Comparison of ENCODE assay signal across 24 cellular contexts in genomic region chr17:41413353-41413752, GRCh38. TPM values are rescaled to one million over a fixed set of nuclear protein-coding genes. Genes with fewer than 3 reads are reported as not detected.
DNase-seq lines count a peak whose midpoint lies in the region; ATAC-seq, FAIRE-seq and TF ChIP-seq lines count a peak whose summit lies in the region.
"Had no signal": no experiment of that assay in that cellular context is flagged by ENCODE, and none has a peak within 500 bp of the region (broad histone marks: within the 10 kb centered on the region; RNA-seq: fewer than 3 reads in every experiment).

No MANE protein-coding gene starts in this region.

- no peak overlapping the region for H2AFZ ChIP-seq in keratinocyte (ENCODE audit: control insufficient read depth, low read length)
- H2AFZ ChIP-seq in smooth muscle cell (ENCODE audit: low read depth), result no peak overlapping the region

- no peak overlapping the region for H3K27ac Mint-ChIP-seq in activated naive CD8-positive, alpha-beta T cell treated with anti-CD3 and anti-CD28 coated beads for 36 hours
- H3K27ac Mint-ChIP-seq: activated naive CD4-positive, alpha-beta T cell treated with anti-CD3 and anti-CD28 coated beads, Interleukin-2, amount 50 U/mL, for 72 hours; naive B cell had no signal

- H3K9me1 ChIP-seq in keratinocyte (ENCODE audit: control insufficient read depth, extremely low read depth, insufficient read depth, low read length), result no peaks in the 10 kb centered on the region

- DNase-seq in AG10803 (ENCODE audit: low read depth) (peak; percentile 29), amniotic epithelial cell (ENCODE audit: low read depth) (peak; percentile 22), keratinocyte (ENCODE audit: low read depth, low spot score) (no peak), smooth muscle cell (lab: John Stamatoyannopoulos, UW; ENCODE audit: unreplicated experiment) (no peak), left cardiac atrium (no peak)
- DNase-seq in activated naive CD8-positive, alpha-beta T cell treated with anti-CD3 and anti-CD28 coated beads for 36 hours, result no peak
- DNase-seq: activated CD4-positive, CD25-positive, alpha-beta regulatory T cell treated with anti-CD3 and anti-CD28 coated beads, Interleukin-2, amount 50 U/mL, for 72 hours; Calu3; naive B cell; NCI-H2081 treated with DMSO at 0.1 percent for 48 hours; NCI-H510A treated with DMSO at 0.1 percent for 48 hours; right lobe of liver had no signal

- dilution Hi-C loops in keratinocyte (cut with MboI; ENCODE audit: extremely low pct_ligation_motif_present, low sequenced_read_pairs), result no loop called here

- no peaks in the 10 kb centered on the region for H3K79me2 ChIP-seq in keratinocyte (ENCODE audit: control insufficient read depth, insufficient read depth, low read length)
- no peaks in the 10 kb centered on the region for H3K79me2 ChIP-seq in smooth muscle cell (ENCODE audit: low read depth)

- no peaks in the 10 kb centered on the region for H4K20me1 ChIP-seq in keratinocyte (ENCODE audit: control insufficient read depth, extremely low read depth, insufficient read depth, low read length)
- H4K20me1 ChIP-seq in smooth muscle cell (ENCODE audit: low read depth), result no peaks in the 10 kb centered on the region
- H4K20me1 ChIP-seq: BLaER1 had no signal

- FAIRE-seq in keratinocyte (lab: Jason Lieb, UNC), result peak; percentile 48
- FAIRE-seq: G401.6 had no signal

- H3K9me3 ChIP-seq in HUES6 (ENCODE audit: control insufficient read depth, insufficient read depth, low read depth, low read length) (no peaks in the 10 kb centered on the region), keratinocyte (ENCODE audit: control insufficient read depth, low read depth, low read length) (no peaks in the 10 kb centered on the region), smooth muscle cell (replicated peaks; ENCODE audit: low read depth) (no peaks in the 10 kb centered on the region)
- H3K9me3 ChIP-seq: A549, BLaER1, right lobe of liver had no signal

- H3K4me3 ChIP-seq in AG10803 (ENCODE audit: low read length), result no peak overlapping the region
- 0 out of 2 replicates have a peak overlapping the region, but pooled peaks have one; percentile 1 for H3K4me3 ChIP-seq in HUES6 (ENCODE audit: low read depth, low read length)
- no peak overlapping the region for H3K4me3 ChIP-seq in keratinocyte (ENCODE audit: control insufficient read depth in 2 of 3, extremely low read depth in 1 of 3, insufficient read depth in 2 of 3, low read depth in 1 of 3, low read length in 3 of 3)
- no peak overlapping the region for H3K4me3 ChIP-seq in smooth muscle cell
- H3K4me3 ChIP-seq: A549, BLaER1, coronary artery, right lobe of liver had no signal

- H3K36me3 ChIP-seq in HUES6 (ENCODE audit: control insufficient read depth, insufficient read depth, low read length) (no peaks in the 10 kb centered on the region), keratinocyte (ENCODE audit: control insufficient read depth in 2 of 2, extremely low read depth in 1 of 2, insufficient read depth in 2 of 2, low read length in 2 of 2) (no peaks in the 10 kb centered on the region), smooth muscle cell (ENCODE audit: low read depth) (no peaks in the 10 kb centered on the region)
- H3K36me3 ChIP-seq: BLaER1, right lobe of liver had no signal

- intact Hi-C loops in left cardiac atrium (cut with DNase I), result no loop called here

- TF ChIP-seq CTCF in AG10803 (conservative IDR thresholded peaks at IDR 0.05; ENCODE audit: low read length), result no peak
- TF ChIP-seq CTCF in keratinocyte (optimal IDR thresholded peaks at IDR 0.05 in 1 of 3, IDR thresholded peaks at IDR 0.05 in 1 of 3, conservative IDR thresholded peaks at IDR 0.05 in 1 of 3; ENCODE audit: extremely low read depth in 1 of 3, insufficient read depth in 2 of 3, low read length in 3 of 3), result no peak
- TF ChIP-seq CTCF in smooth muscle cell (IDR thresholded peaks at IDR 0.05; ENCODE audit: borderline replicate concordance, insufficient read depth, poor library complexity, severe bottlenecking), result no peak

- H3K9me3 Mint-ChIP-seq in activated naive CD8-positive, alpha-beta T cell treated with anti-CD3 and anti-CD28 coated beads for 36 hours, result no peaks in the 10 kb centered on the region
- H3K9me3 Mint-ChIP-seq: activated naive CD4-positive, alpha-beta T cell treated with anti-CD3 and anti-CD28 coated beads, Interleukin-2, amount 50 U/mL, for 72 hours had no signal

- H3K27me3 Mint-ChIP-seq in activated naive CD8-positive, alpha-beta T cell treated with anti-CD3 and anti-CD28 coated beads for 36 hours, result no peaks in the 10 kb centered on the region
- H3K27me3 Mint-ChIP-seq: brain had no signal

- no peak overlapping the region for H3K4me3 Mint-ChIP-seq in activated naive CD8-positive, alpha-beta T cell treated with anti-CD3 and anti-CD28 coated beads for 36 hours
- H3K4me3 Mint-ChIP-seq: brain, naive B cell had no signal

- WGBS in smooth muscle cell (ENCODE audit: low lambda C conversion rate), result 54% methylated on average over 4 of the region's 4 CpGs

- H3K27me3 ChIP-seq in HUES6 (ENCODE audit: control insufficient read depth, insufficient read depth, low read length), result no peaks in the 10 kb centered on the region
- no peaks in the 10 kb centered on the region for H3K27me3 ChIP-seq in keratinocyte (ENCODE audit: control insufficient read depth, extremely low read depth, insufficient read depth, low read length)
- no peaks in the 10 kb centered on the region for H3K27me3 ChIP-seq in smooth muscle cell (ENCODE audit: low read depth)
- H3K27me3 ChIP-seq: BLaER1, right lobe of liver had no signal

- H3K4me2 ChIP-seq in keratinocyte (ENCODE audit: control insufficient read depth, extremely low read depth, insufficient read depth, low read depth, low read length) (no peak overlapping the region), smooth muscle cell (no peak overlapping the region)
- H3K4me2 ChIP-seq: A549, BLaER1 had no signal

- no peak overlapping the region for H3K9ac ChIP-seq in HUES6 (ENCODE audit: low read length)
- no peak overlapping the region for H3K9ac ChIP-seq in keratinocyte (ENCODE audit: control insufficient read depth, extremely low read depth, insufficient read depth, low read length)
- no peak overlapping the region for H3K9ac ChIP-seq in smooth muscle cell (ENCODE audit: low read depth)
- H3K9ac ChIP-seq: BLaER1 had no signal

- H3K4me1 ChIP-seq in HUES6 (ENCODE audit: control insufficient read depth, insufficient read depth, low read length) (peaks cover 24% of the 10 kb centered on the region), keratinocyte (ENCODE audit: control insufficient read depth, extremely low read depth, insufficient read depth, low read length) (peaks cover 13% of the 10 kb centered on the region), smooth muscle cell (ENCODE audit: low read depth) (no peaks in the 10 kb centered on the region)
- H3K4me1 ChIP-seq: A549 had no signal

- no peak for ATAC-seq in left cardiac atrium
- ATAC-seq in GM19467 (IDR thresholded peaks at IDR 0.05; ENCODE audit: unreplicated experiment), result no peak
- ATAC-seq: A549; activated naive CD4-positive, alpha-beta T cell treated with anti-CD3 and anti-CD28 coated beads, Interleukin-2, amount 50 U/mL, for 72 hours; right lobe of liver; Right ventricle myocardium inferior had no signal

- peaks cover 10% of the 10 kb centered on the region for H3K4me1 Mint-ChIP-seq in activated naive CD8-positive, alpha-beta T cell treated with anti-CD3 and anti-CD28 coated beads for 36 hours

- no peaks in the 10 kb centered on the region for H3F3A ChIP-seq in smooth muscle cell (ENCODE audit: low read depth)

- no peaks in the 10 kb centered on the region for H3K36me3 Mint-ChIP-seq in activated naive CD8-positive, alpha-beta T cell treated with anti-CD3 and anti-CD28 coated beads for 36 hours
- H3K36me3 Mint-ChIP-seq: activated naive CD4-positive, alpha-beta T cell treated with anti-CD3 and anti-CD28 coated beads, Interleukin-2, amount 50 U/mL, for 72 hours; brain; naive B cell had no signal

- H3K27ac ChIP-seq in HUES6 (ENCODE audit: low read depth, low read length), result peak overlapping the region; percentile 46; the same call in 1 of the 2 replicates
- no peak overlapping the region for H3K27ac ChIP-seq in keratinocyte (ENCODE audit: control insufficient read depth, insufficient read depth, low read length)
- no peak overlapping the region for H3K27ac ChIP-seq in smooth muscle cell (ENCODE audit: low read depth)
- H3K27ac ChIP-seq: A549, BLaER1, coronary artery, right lobe of liver had no signal

RNA-seq across cellular contexts. Expression of gene KRT37, which starts 11.0 kb away (rescaled TPM):
- polyA plus RNA-seq in keratinocyte (0.03 to 0.08 TPM (median 0.04 TPM) in 3 replicates), smooth muscle cell (not detected in 2 replicates)
- 0.54 TPM for polyA plus RNA-seq in keratinocyte (2011; ENCODE audit: low read depth)
- polyA plus RNA-seq in keratinocyte (2011; cell fraction: cytosol; rRNA removed), result 0.06 and 0.08 TPM in 2 replicates
- not detected in 2 replicates for polyA plus RNA-seq in keratinocyte (2011; cell fraction: nucleus; rRNA removed)
- polyA plus RNA-seq in keratinocyte (2012; ENCODE audit: low replicate concordance), result 0.13 and 1.1 TPM in 2 replicates
- 1.0 TPM in 1 of 3 replicates, not detected in the others for polyA minus RNA-seq in keratinocyte
- polyA minus RNA-seq in keratinocyte (2011; cell fraction: cytosol; rRNA and poly(A)+ RNA removed), result not detected
- not detected in 2 replicates for polyA minus RNA-seq in keratinocyte (2011; cell fraction: nucleus; rRNA and poly(A)+ RNA removed)
- total RNA-seq in smooth muscle cell (0.18 and 0.40 TPM in 2 replicates), left cardiac atrium (not detected)
- total RNA-seq in activated naive CD8-positive, alpha-beta T cell treated with anti-CD3 and anti-CD28 coated beads for 36 hours, result not detected
- total RNA-seq: activated naive CD4-positive, alpha-beta T cell treated with anti-CD3 and anti-CD28 coated beads, Interleukin-2, amount 50 U/mL, for 72 hours; Calu3; lung microvascular endothelial cell; osteocyte; right lobe of liver; Right ventricle myocardium inferior; temporal lobe had no signal
- polyA plus RNA-seq: A549 had no signal

RNA-seq across cellular contexts. Expression of gene KRT31, which starts 15.9 kb away (rescaled TPM):
- polyA plus RNA-seq in keratinocyte, result 20.5 to 45.2 TPM (median 24.9 TPM) in 3 replicates
- polyA plus RNA-seq in keratinocyte (2011; ENCODE audit: low read depth), result 36.3 TPM
- 18.3 and 32.3 TPM in 2 replicates for polyA plus RNA-seq in keratinocyte (2011; cell fraction: cytosol; rRNA removed)
- polyA plus RNA-seq in keratinocyte (2011; cell fraction: nucleus; rRNA removed), result 21.8 and 23.4 TPM in 2 replicates
- polyA plus RNA-seq in keratinocyte (2012; ENCODE audit: low replicate concordance), result 59.4 and 64.5 TPM in 2 replicates
- 40.6 to 89.9 TPM (median 51.7 TPM) in 3 replicates for polyA minus RNA-seq in keratinocyte
- polyA minus RNA-seq in keratinocyte (2011; cell fraction: cytosol; rRNA and poly(A)+ RNA removed), result 48.3 TPM
- 12.6 and 18.7 TPM in 2 replicates for polyA minus RNA-seq in keratinocyte (2011; cell fraction: nucleus; rRNA and poly(A)+ RNA removed)
- not detected in 2 replicates for total RNA-seq in smooth muscle cell
- not detected in 2 replicates for polyA plus RNA-seq in smooth muscle cell
- total RNA-seq in left cardiac atrium, result not detected
- not detected for total RNA-seq in activated naive CD8-positive, alpha-beta T cell treated with anti-CD3 and anti-CD28 coated beads for 36 hours
- total RNA-seq: activated naive CD4-positive, alpha-beta T cell treated with anti-CD3 and anti-CD28 coated beads, Interleukin-2, amount 50 U/mL, for 72 hours; Calu3; lung microvascular endothelial cell; osteocyte; right lobe of liver; Right ventricle myocardium inferior had no signal
- polyA plus RNA-seq: A549 had no signal

RNA-seq across cellular contexts. Expression of gene KRT38, which starts 27.4 kb away (rescaled TPM):
- not detected in 3 replicates for polyA plus RNA-seq in keratinocyte
- not detected for polyA plus RNA-seq in keratinocyte (2011; ENCODE audit: low read depth)
- not detected in 2 replicates for polyA plus RNA-seq in keratinocyte (2011; cell fraction: cytosol; rRNA removed)
- not detected in 2 replicates for polyA plus RNA-seq in keratinocyte (2011; cell fraction: nucleus; rRNA removed)
- polyA plus RNA-seq in keratinocyte (2012; ENCODE audit: low replicate concordance), result not detected in 2 replicates
- polyA minus RNA-seq in keratinocyte, result not detected in 3 replicates
- polyA minus RNA-seq in keratinocyte (2011; cell fraction: cytosol; rRNA and poly(A)+ RNA removed), result not detected
- not detected in 2 replicates for polyA minus RNA-seq in keratinocyte (2011; cell fraction: nucleus; rRNA and poly(A)+ RNA removed)
- not detected in 2 replicates for total RNA-seq in smooth muscle cell
- not detected in 2 replicates for polyA plus RNA-seq in smooth muscle cell
- not detected for total RNA-seq in left cardiac atrium
- total RNA-seq in activated naive CD8-positive, alpha-beta T cell treated with anti-CD3 and anti-CD28 coated beads for 36 hours, result not detected
- total RNA-seq: activated naive CD4-positive, alpha-beta T cell treated with anti-CD3 and anti-CD28 coated beads, Interleukin-2, amount 50 U/mL, for 72 hours; Calu3; lung microvascular endothelial cell; osteocyte; right lobe of liver; Right ventricle myocardium inferior; temporal lobe had no signal
- polyA plus RNA-seq: A549 had no signal

RNA-seq across cellular contexts. Expression of gene KRT34, which starts 31.2 kb away (rescaled TPM):
- 4.4 to 4.8 TPM (median 4.6 TPM) in 3 replicates for polyA plus RNA-seq in keratinocyte
- polyA plus RNA-seq in keratinocyte (2011; ENCODE audit: low read depth), result 68.2 TPM
- 5.4 and 6.3 TPM in 2 replicates for polyA plus RNA-seq in keratinocyte (2011; cell fraction: cytosol; rRNA removed)
- 8.0 and 8.4 TPM in 2 replicates for polyA plus RNA-seq in keratinocyte (2011; cell fraction: nucleus; rRNA removed)
- 3.9 and 45.5 TPM in 2 replicates for polyA plus RNA-seq in keratinocyte (2012; ENCODE audit: low replicate concordance)
- 2.2 to 4.2 TPM (median 3.2 TPM) in 3 replicates for polyA minus RNA-seq in keratinocyte
- polyA minus RNA-seq in keratinocyte (2011; cell fraction: cytosol; rRNA and poly(A)+ RNA removed), result 3.3 TPM
- 2.9 and 3.3 TPM in 2 replicates for polyA minus RNA-seq in keratinocyte (2011; cell fraction: nucleus; rRNA and poly(A)+ RNA removed)
- total RNA-seq in smooth muscle cell, result 18.6 and 23.1 TPM in 2 replicates
- 5.3 and 8.5 TPM in 2 replicates for polyA plus RNA-seq in smooth muscle cell
- total RNA-seq in left cardiac atrium, result not detected
- total RNA-seq in activated naive CD8-positive, alpha-beta T cell treated with anti-CD3 and anti-CD28 coated beads for 36 hours, result not detected
- total RNA-seq: activated naive CD4-positive, alpha-beta T cell treated with anti-CD3 and anti-CD28 coated beads, Interleukin-2, amount 50 U/mL, for 72 hours; Calu3; lung microvascular endothelial cell; osteocyte; right lobe of liver; Right ventricle myocardium inferior had no signal

RNA-seq across cellular contexts. Expression of gene KRT33B, which starts 43.7 kb away (rescaled TPM):
- 0.18 to 0.33 TPM (median 0.21 TPM) in 3 replicates for polyA plus RNA-seq in keratinocyte
- 0.32 TPM for polyA plus RNA-seq in keratinocyte (2011; ENCODE audit: low read depth)
- 0.11 and 0.34 TPM in 2 replicates for polyA plus RNA-seq in keratinocyte (2011; cell fraction: cytosol; rRNA removed)
- polyA plus RNA-seq in keratinocyte (2011; cell fraction: nucleus; rRNA removed), result 0.11 and 0.13 TPM in 2 replicates
- 0.26 and 0.80 TPM in 2 replicates for polyA plus RNA-seq in keratinocyte (2012; ENCODE audit: low replicate concordance)
- 0.33 to 0.35 TPM in 2 of 3 replicates, not detected in the other for polyA minus RNA-seq in keratinocyte
- polyA minus RNA-seq in keratinocyte (2011; cell fraction: cytosol; rRNA and poly(A)+ RNA removed), result not detected
- 0.32 TPM in 1 of 2 replicates, not detected in the other for polyA minus RNA-seq in keratinocyte (2011; cell fraction: nucleus; rRNA and poly(A)+ RNA removed)
- 2.3 and 2.7 TPM in 2 replicates for total RNA-seq in smooth muscle cell
- 1.1 and 1.8 TPM in 2 replicates for polyA plus RNA-seq in smooth muscle cell
- not detected for total RNA-seq in left cardiac atrium
- total RNA-seq in activated naive CD8-positive, alpha-beta T cell treated with anti-CD3 and anti-CD28 coated beads for 36 hours, result not detected
- total RNA-seq: activated naive CD4-positive, alpha-beta T cell treated with anti-CD3 and anti-CD28 coated beads, Interleukin-2, amount 50 U/mL, for 72 hours; Calu3; lung microvascular endothelial cell; osteocyte; right lobe of liver; Right ventricle myocardium inferior; temporal lobe had no signal

Comparison
In these comparisons a context has a peak if more than half of its experiments do, and no peak if none do; other contexts are left out.
1. DNase-seq: peak in AG10803 (single experiment) and amniotic epithelial cell (single experiment); none in keratinocyte (single experiment), smooth muscle cell (single experiment), left cardiac atrium (single experiment) and activated naive CD8-positive, alpha-beta T cell treated with anti-CD3 and anti-CD28 coated beads for 36 hours (single experiment).